20 cellular contexts compared by ENCODE assay signal in the genomic region with DNA sequence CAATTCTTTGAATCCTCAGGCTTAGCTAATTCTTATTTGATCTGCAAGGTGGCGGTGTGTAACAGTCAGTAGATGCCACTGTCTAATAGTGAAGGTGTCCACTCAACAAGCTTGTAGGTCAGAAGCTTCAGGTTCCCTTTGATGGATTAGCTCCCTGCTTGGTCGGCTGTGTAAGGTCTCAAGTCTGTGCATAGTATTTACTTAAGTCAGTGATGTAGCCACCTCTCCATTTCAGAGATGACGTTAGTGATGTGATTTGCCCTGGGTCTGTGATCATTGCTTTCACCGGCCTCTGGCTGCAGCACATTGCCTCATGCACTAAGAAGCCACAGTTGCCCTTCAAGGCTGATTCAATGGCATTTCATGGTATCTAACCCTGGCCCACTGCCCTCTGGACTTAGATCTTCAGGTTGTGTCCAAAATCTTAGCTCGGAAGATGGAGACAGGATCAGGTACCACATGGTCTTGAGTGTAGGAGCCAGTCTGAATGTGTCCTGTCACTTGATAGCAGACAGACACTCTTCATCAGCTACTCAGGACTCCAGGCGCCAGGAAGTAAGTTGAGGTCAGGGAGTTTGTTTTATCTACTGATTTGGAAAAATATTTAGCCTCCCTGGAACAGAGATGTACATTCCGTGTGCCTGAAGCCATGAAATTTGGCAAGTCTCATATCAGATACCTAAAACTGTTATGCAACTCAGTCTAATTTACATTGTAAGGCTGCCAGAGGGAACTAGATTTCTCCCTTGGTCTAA. TPM values are rescaled to one million over a fixed set of nuclear protein-coding genes. Genes with fewer than 3 reads are reported as not detected.
DNase-seq lines count a peak whose midpoint lies in the region; ATAC-seq and TF ChIP-seq lines count a peak whose summit lies in the region.
"Had no signal": no experiment of that assay in that cellular context is flagged by ENCODE, and none has a peak within 500 bp of the region (broad histone marks: within the 10 kb centered on the region; RNA-seq: fewer than 3 reads in every experiment).

No MANE protein-coding gene starts in this region.

- no peak overlapping the region for H3K4me3 Mint-ChIP-seq in activated CD4-positive, alpha-beta T cell treated with anti-CD3 and anti-CD28 coated beads for 36 hours
- H3K4me3 Mint-ChIP-seq: activated T-helper 1 cell treated with anti-CD3 and anti-CD28 coated beads, Interleukin-12 subunit alpha, Interleukin-12 subunit beta, Interleukin-2, Interleukin-4 antibody, amounts not matched to agents 30 ng/mL and 10 ng/mL and 1 ng/mL, durations not matched to agents 14 hours and 24 hours and 36 hours; IgD-negative memory B cell; natural killer cell treated with Interleukin-12 subunit alpha and Interleukin-12 subunit beta and Interleukin-15 and Interleukin-18, amount 100 ng/mL, for 72 hours had no signal

- POLR2A ChIA-PET in activated CD4-positive, alpha-beta T cell treated with anti-CD3 and anti-CD28 coated beads for 36 hours (lab: Charles Lee), result no interaction called here

- no peaks in the 10 kb centered on the region for H3K27me3 ChIP-seq in ascending aorta
- no peaks in the 10 kb centered on the region for H3K27me3 ChIP-seq in MG63
- H3K27me3 ChIP-seq: sigmoid colon had no signal

- intact Hi-C loops in Right ventricle myocardium inferior (cut with DNase I), result no loop called here
- intact Hi-C loops in cardiac septum (cut with DNase I), result no loop called here
- intact Hi-C loops in ascending aorta (cut with DNase I), result no loop called here
- intact Hi-C loops in activated CD4-positive, alpha-beta T cell treated with anti-CD3 and anti-CD28 coated beads for 36 hours (cut with DNase I, micrococcal nuclease), result no loop called here

- no peaks in the 10 kb centered on the region for H3K36me3 Mint-ChIP-seq in activated CD4-positive, alpha-beta T cell treated with anti-CD3 and anti-CD28 coated beads for 36 hours (ENCODE audit: low read depth)
- H3K36me3 Mint-ChIP-seq: IgD-negative memory B cell; natural killer cell treated with Interleukin-12 subunit alpha and Interleukin-12 subunit beta and Interleukin-15 and Interleukin-18, amount 100 ng/mL, for 72 hours had no signal

- no peak for DNase-seq in Right ventricle myocardium inferior (ENCODE audit: missing footprints)
- DNase-seq in cardiac septum (ENCODE audit: low spot score), result no peak
- DNase-seq in ascending aorta (ENCODE audit: low spot score in 2 of 2), result peak in 1 of 2 donors; percentile 79
- peak; percentile 69 for DNase-seq in iris pigment epithelial cell (ENCODE audit: low read depth)
- no peak for DNase-seq in inferior parietal cortex (ENCODE audit: extremely low spot score)
- no peak for DNase-seq in activated CD4-positive, alpha-beta T cell treated with anti-CD3 and anti-CD28 coated beads for 36 hours
- DNase-seq in MG63, result no peak
- DNase-seq: ACHN; activated CD4-positive, alpha-beta T cell treated with anti-CD3 and anti-CD28 coated beads, Interleukin-2, amount 50 U/mL, for 48 hours; NCI-H1436 treated with DMSO at 0.1 percent for 48 hours; NCI-H82; sigmoid colon; stimulated activated CD4-positive, alpha-beta T cell treated with anti-CD3 and anti-CD28 coated beads, Interleukin-4, amount 100 ng/mL, for 4 hours; T1000 had no signal

- CTCF ChIA-PET in activated CD4-positive, alpha-beta T cell treated with anti-CD3 and anti-CD28 coated beads for 36 hours (lab: Charles Lee), result interaction anchor here (0.8 to 1.3 kb wide), 2 partner anchors 129 to 396 kb away, joined by 3 read pairs; no protein-coding TSS in a partner anchor

- no peaks in the 10 kb centered on the region for H3K4me1 Mint-ChIP-seq in activated CD4-positive, alpha-beta T cell treated with anti-CD3 and anti-CD28 coated beads for 36 hours
- H3K4me1 Mint-ChIP-seq: IgD-negative memory B cell had no signal

- peak in 1 of 3 experiments; percentile 24 for TF ChIP-seq CTCF in ascending aorta (IDR thresholded peaks at IDR 0.05)

- H3K27me3 Mint-ChIP-seq in activated CD4-positive, alpha-beta T cell treated with anti-CD3 and anti-CD28 coated beads for 36 hours, result no peaks in the 10 kb centered on the region
- H3K27me3 Mint-ChIP-seq: natural killer cell treated with Interleukin-12 subunit alpha and Interleukin-12 subunit beta and Interleukin-15 and Interleukin-18, amount 100 ng/mL, for 72 hours had no signal

- H3K4me1 ChIP-seq in ascending aorta, result peaks cover 6 to 28% of the 10 kb centered on the region in 2 donors
- H3K4me1 ChIP-seq: Caco-2, sigmoid colon had no signal

- H3K9me3 ChIP-seq in ascending aorta (no peaks in the 10 kb centered on the region), MG63 (no peaks in the 10 kb centered on the region)
- H3K9me3 ChIP-seq: Caco-2, sigmoid colon had no signal

- H3K4me3 ChIP-seq in ascending aorta, result no peak overlapping the region
- no peak overlapping the region for H3K4me3 ChIP-seq in MG63
- H3K4me3 ChIP-seq: sigmoid colon had no signal

- ATAC-seq in Right ventricle myocardium inferior (peak; percentile 76), HG03280 (IDR thresholded peaks at IDR 0.05; ENCODE audit: unreplicated experiment) (no peak)
- no peak for ATAC-seq in activated CD4-positive, alpha-beta T cell treated with anti-CD3 and anti-CD28 coated beads for 36 hours
- ATAC-seq: natural killer cell treated with Interleukin-12 subunit alpha and Interleukin-12 subunit beta and Interleukin-15 and Interleukin-18, amount 100 ng/mL, for 72 hours had no signal

- H3K27ac Mint-ChIP-seq in activated CD4-positive, alpha-beta T cell treated with anti-CD3 and anti-CD28 coated beads for 36 hours, result no peak overlapping the region
- H3K27ac Mint-ChIP-seq: activated T-helper 1 cell treated with anti-CD3 and anti-CD28 coated beads, Interleukin-12 subunit alpha, Interleukin-12 subunit beta, Interleukin-2, Interleukin-4 antibody, amounts not matched to agents 30 ng/mL and 10 ng/mL and 1 ng/mL, durations not matched to agents 14 hours and 24 hours and 36 hours; IgD-negative memory B cell; natural killer cell treated with Interleukin-12 subunit alpha and Interleukin-12 subunit beta and Interleukin-15 and Interleukin-18, amount 100 ng/mL, for 72 hours had no signal

- H3K27ac ChIP-seq in ascending aorta, result peak overlapping the region; percentile 67
- H3K27ac ChIP-seq: epithelial cell of prostate, sigmoid colon had no signal

- H3K36me3 ChIP-seq in ascending aorta, result no peaks in the 10 kb centered on the region
- H3K36me3 ChIP-seq in MG63, result no peaks in the 10 kb centered on the region
- H3K36me3 ChIP-seq: sigmoid colon had no signal

- no peaks in the 10 kb centered on the region for H3K9me3 Mint-ChIP-seq in activated CD4-positive, alpha-beta T cell treated with anti-CD3 and anti-CD28 coated beads for 36 hours (ENCODE audit: low read depth)
- H3K9me3 Mint-ChIP-seq: activated T-helper 1 cell treated with anti-CD3 and anti-CD28 coated beads, Interleukin-12 subunit alpha, Interleukin-12 subunit beta, Interleukin-2, Interleukin-4 antibody, amounts not matched to agents 30 ng/mL and 10 ng/mL and 1 ng/mL, durations not matched to agents 14 hours and 24 hours and 36 hours; IgD-negative memory B cell; natural killer cell treated with Interleukin-12 subunit alpha and Interleukin-12 subunit beta and Interleukin-15 and Interleukin-18, amount 100 ng/mL, for 72 hours had no signal

RNA-seq across cellular contexts. Expression of gene SUB1, which starts 42.9 kb away (rescaled TPM):
- 187 TPM for total RNA-seq in Right ventricle myocardium inferior
- 180 TPM for total RNA-seq in cardiac septum
- 103 TPM for total RNA-seq in ascending aorta
- 100 to 1,000 TPM; 418 to 458 TPM for total RNA-seq in activated CD4-positive, alpha-beta T cell treated with anti-CD3 and anti-CD28 coated beads for 36 hours
- 406 and 640 TPM in 2 replicates for total RNA-seq in MG63 (2014; rRNA removed; shearing (Covaris generic); ENCODE audit: low replicate concordance)
